33 cellular contexts compared by ENCODE assay signal in genomic region chr9:110319781-110320180, GRCh38. TPM values are rescaled to one million over a fixed set of nuclear protein-coding genes. Genes with fewer than 3 reads are reported as not detected.
"Had no signal": no experiment of that assay in that cellular context is flagged by ENCODE, and none has a peak within 500 bp of the region (broad histone marks: within the 10 kb centered on the region; RNA-seq: fewer than 3 reads in every experiment).

No MANE protein-coding gene starts in this region.

- H3K36me3 Mint-ChIP-seq: naive thymus-derived CD8-positive, alpha-beta T cell; stimulated activated effector memory CD8-positive, alpha-beta T cell treated with anti-CD3 and anti-CD28 coated beads, Interleukin-12 subunit alpha, Interleukin-12 subunit beta, amount 100 ng/mL, for 72 hours had no signal

- ATAC-seq: gastrocnemius medialis; left ventricle myocardium superior; lower lobe of right lung; naive thymus-derived CD8-positive, alpha-beta T cell; psoas muscle; right cardiac atrium; stimulated activated effector memory CD8-positive, alpha-beta T cell treated with anti-CD3 and anti-CD28 coated beads, Interleukin-12 subunit alpha, Interleukin-12 subunit beta, amount 100 ng/mL, for 72 hours had no signal

- H3K9me3 ChIP-seq: esophagus squamous epithelium, gastrocnemius medialis, lower lobe of right lung, ovary, psoas muscle, sigmoid colon, stomach, thyroid gland had no signal

- H3K9me3 Mint-ChIP-seq: naive thymus-derived CD8-positive, alpha-beta T cell; stimulated activated effector memory CD8-positive, alpha-beta T cell treated with anti-CD3 and anti-CD28 coated beads, Interleukin-12 subunit alpha, Interleukin-12 subunit beta, amount 100 ng/mL, for 72 hours had no signal

- H3K4me3 Mint-ChIP-seq: naive thymus-derived CD8-positive, alpha-beta T cell; stimulated activated effector memory CD8-positive, alpha-beta T cell treated with anti-CD3 and anti-CD28 coated beads, Interleukin-12 subunit alpha, Interleukin-12 subunit beta, amount 100 ng/mL, for 72 hours had no signal

- DNase-seq: dermis blood vessel endothelial cell; effector memory CD4-positive, alpha-beta T cell; erythroblast; esophagus squamous epithelium; gastrocnemius medialis; head of caudate nucleus; left ventricle myocardium superior; lower lobe of right lung; naive thymus-derived CD8-positive, alpha-beta T cell; occipital lobe; ovary; posterior cingulate gyrus; psoas muscle; right cardiac atrium; sigmoid colon; stimulated activated CD4-positive, alpha-beta T cell treated with anti-CD3 and anti-CD28 coated beads, Interleukin-2, amount 100 ng/mL, for 24 hours; stimulated activated CD4-positive, alpha-beta T cell treated with anti-CD3 and anti-CD28 coated beads, Interleukin-4, amount 100 ng/mL, for 24 hours; stimulated activated naive CD4-positive, alpha-beta T cell treated with Interleukin-2 at 50 U/mL for 16 hours; stomach; thyroid gland; trophoblast cell had no signal

- H3K27me3 ChIP-seq: esophagus squamous epithelium, gastrocnemius medialis, ovary, sigmoid colon, stomach, thyroid gland had no signal

- H3K27ac ChIP-seq: esophagus squamous epithelium, gastrocnemius medialis, lower lobe of right lung, ovary, psoas muscle, sigmoid colon, stomach, thyroid gland had no signal

- H3K27ac Mint-ChIP-seq: naive thymus-derived CD8-positive, alpha-beta T cell; stimulated activated effector memory CD8-positive, alpha-beta T cell treated with anti-CD3 and anti-CD28 coated beads, Interleukin-12 subunit alpha, Interleukin-12 subunit beta, amount 100 ng/mL, for 72 hours had no signal

- H3K4me1 ChIP-seq: esophagus squamous epithelium, gastrocnemius medialis, psoas muscle, sigmoid colon, thyroid gland had no signal

- H3K4me3 ChIP-seq: esophagus squamous epithelium, gastrocnemius medialis, lower lobe of right lung, ovary, psoas muscle, sigmoid colon, stomach, thyroid gland had no signal

- H3K36me3 ChIP-seq: esophagus squamous epithelium, gastrocnemius medialis, lower lobe of right lung, ovary, sigmoid colon, stomach, thyroid gland had no signal

RNA-seq across cellular contexts. Expression of gene TXNDC8, which starts 17.9 kb away (rescaled TPM):
- total RNA-seq: dermis blood vessel endothelial cell; esophagus squamous epithelium; fibroblast of villous mesenchyme; gastrocnemius medialis; glomerular endothelial cell; left ventricle myocardium superior; lower lobe of right lung; mesenteric fat pad; myocyte; naive thymus-derived CD8-positive, alpha-beta T cell; occipital lobe; ovary; psoas muscle; renal cortical epithelial cell; right cardiac atrium; sigmoid colon; skeletal muscle tissue; stomach; subcutaneous adipose tissue; temporal lobe; thyroid gland; urinary bladder had no signal
- polyA plus RNA-seq: keratinocyte; naive thymus-derived CD8-positive, alpha-beta T cell; neural cell; ovary; psoas muscle; right cardiac atrium; sigmoid colon; stomach; urinary bladder had no signal
